In genomic region chr2:102592601-102593000, GRCh38 we compare ENCODE assay signal across 8 cellular contexts. TPM values are rescaled to one million over a fixed set of nuclear protein-coding genes. Genes with fewer than 3 reads are reported as not detected.
DNase-seq lines count a peak whose midpoint lies in the region; ATAC-seq and TF ChIP-seq lines count a peak whose summit lies in the region.

No MANE protein-coding gene starts in this region.

- H3K4me1 Mint-ChIP-seq in activated naive CD4-positive, alpha-beta T cell treated with anti-CD3 and anti-CD28 coated beads, Interleukin-2, amount 10 ng/mL, durations not matched to agents 7 days and 5 days, result no peaks in the 10 kb centered on the region
- no peaks in the 10 kb centered on the region for H3K4me1 Mint-ChIP-seq in stimulated activated naive CD8-positive, alpha-beta T cell treated with anti-CD3 and anti-CD28 coated beads, Interleukin-15, amount 100 ng/mL, for 72 hours

- no peak overlapping the region for H3K4me2 ChIP-seq in OCI-LY1 (ENCODE audit: low read length)

- H3K4me3 Mint-ChIP-seq in activated naive CD4-positive, alpha-beta T cell treated with anti-CD3 and anti-CD28 coated beads, Interleukin-2, amount 10 ng/mL, durations not matched to agents 7 days and 5 days, result no peak overlapping the region
- H3K4me3 Mint-ChIP-seq in stimulated activated naive CD8-positive, alpha-beta T cell treated with anti-CD3 and anti-CD28 coated beads, Interleukin-15, amount 100 ng/mL, for 72 hours, result no peak overlapping the region

- no peaks in the 10 kb centered on the region for H4K20me1 ChIP-seq in OCI-LY1 (ENCODE audit: insufficient read depth, low read length)

- H3F3A ChIP-seq in OCI-LY1 (ENCODE audit: insufficient read depth, low read length), result no peaks in the 10 kb centered on the region

- no peaks in the 10 kb centered on the region for H3K9me3 ChIP-seq in OCI-LY1 (ENCODE audit: low read length)

- no peaks in the 10 kb centered on the region for H3K79me2 ChIP-seq in OCI-LY1 (ENCODE audit: insufficient read depth, low read length)

- no peaks in the 10 kb centered on the region for H3K36me3 ChIP-seq in OCI-LY1 (ENCODE audit: insufficient read depth, low read length)

- H3K9ac ChIP-seq in OCI-LY1 (ENCODE audit: low read length), result no peak overlapping the region

- H3K36me3 Mint-ChIP-seq in activated naive CD4-positive, alpha-beta T cell treated with anti-CD3 and anti-CD28 coated beads, Interleukin-2, amount 10 ng/mL, durations not matched to agents 7 days and 5 days, result no peaks in the 10 kb centered on the region

- ATAC-seq in stimulated activated naive CD8-positive, alpha-beta T cell treated with anti-CD3 and anti-CD28 coated beads, Interleukin-15, amount 100 ng/mL, for 72 hours, result no peak

- CTCF ChIA-PET in activated naive CD4-positive, alpha-beta T cell treated with anti-CD3 and anti-CD28 coated beads, Interleukin-2, amount 10 ng/mL, durations not matched to agents 7 days and 5 days (lab: Charles Lee), result interaction anchor here (2.9 kb wide), 1 partner anchor 120 kb away, joined by 18 read pairs; the partner anchor contains the start of gene SLC9A4

- H3K4me1 ChIP-seq in OCI-LY1 (ENCODE audit: insufficient read depth, low read length, severe bottlenecking), result no peaks in the 10 kb centered on the region

- H3K27ac Mint-ChIP-seq in activated naive CD4-positive, alpha-beta T cell treated with anti-CD3 and anti-CD28 coated beads, Interleukin-2, amount 10 ng/mL, durations not matched to agents 7 days and 5 days, result no peak overlapping the region
- no peak overlapping the region for H3K27ac Mint-ChIP-seq in stimulated activated naive CD8-positive, alpha-beta T cell treated with anti-CD3 and anti-CD28 coated beads, Interleukin-15, amount 100 ng/mL, for 72 hours

- H3K27me3 Mint-ChIP-seq in activated naive CD4-positive, alpha-beta T cell treated with anti-CD3 and anti-CD28 coated beads, Interleukin-2, amount 10 ng/mL, durations not matched to agents 7 days and 5 days, result peaks cover 5% of the 10 kb centered on the region
- H3K27me3 Mint-ChIP-seq in stimulated activated naive CD8-positive, alpha-beta T cell treated with anti-CD3 and anti-CD28 coated beads, Interleukin-15, amount 100 ng/mL, for 72 hours, result peaks cover 18% of the 10 kb centered on the region

- no peak overlapping the region for H2AFZ ChIP-seq in OCI-LY1 (ENCODE audit: low read length)

- DNase-seq in activated naive CD4-positive, alpha-beta T cell treated with anti-CD3 and anti-CD28 coated beads, Interleukin-2, amount 10 ng/mL, durations not matched to agents 7 days and 5 days, result peak; percentile 40
- no peak for DNase-seq in activated naive CD4-positive, alpha-beta T cell treated with anti-CD3 and anti-CD28 coated beads, Interleukin-2, amount 50 U/mL, for 16 hours
- peak; percentile 2 for DNase-seq in fibroblast of villous mesenchyme (ENCODE audit: low read depth)
- DNase-seq in stimulated activated naive CD8-positive, alpha-beta T cell treated with anti-CD3 and anti-CD28 coated beads, Interleukin-15, amount 100 ng/mL, for 72 hours, result peak; percentile 14 to 17
- DNase-seq in UCSD-AML1 (lab: John Stamatoyannopoulos, UW; ENCODE audit: unreplicated experiment), result no peak
- DNase-seq in COLO668 (lab: John Stamatoyannopoulos, UW; ENCODE audit: unreplicated experiment), result no peak
- DNase-seq in hypothalamus (lab: John Stamatoyannopoulos, UW), result no peak

- no peaks in the 10 kb centered on the region for H3K9me2 ChIP-seq in OCI-LY1 (ENCODE audit: low read depth, low read length)

- no peaks in the 10 kb centered on the region for H3K27me3 ChIP-seq in OCI-LY1 (ENCODE audit: insufficient read depth, low read length)

- H3K4me3 ChIP-seq in OCI-LY1 (ENCODE audit: low read depth, low read length, poor library complexity, severe bottlenecking) (no peak overlapping the region), fibroblast of villous mesenchyme (ENCODE audit: low read depth, low read length) (no peak overlapping the region)

- no peak overlapping the region for H3K27ac ChIP-seq in OCI-LY1 (ENCODE audit: low read depth, low read length, poor library complexity, severe bottlenecking)

- H3K9me3 Mint-ChIP-seq in activated naive CD4-positive, alpha-beta T cell treated with anti-CD3 and anti-CD28 coated beads, Interleukin-2, amount 10 ng/mL, durations not matched to agents 7 days and 5 days, result no peaks in the 10 kb centered on the region
- H3K9me3 Mint-ChIP-seq in stimulated activated naive CD8-positive, alpha-beta T cell treated with anti-CD3 and anti-CD28 coated beads, Interleukin-15, amount 100 ng/mL, for 72 hours, result no peaks in the 10 kb centered on the region

- TF ChIP-seq CTCF in OCI-LY1 (IDR thresholded peaks at IDR 0.05; ENCODE audit: low read length), result peak; percentile 39; the same call in 1 of the 2 replicates
- TF ChIP-seq CTCF in fibroblast of villous mesenchyme (IDR thresholded peaks at IDR 0.05; ENCODE audit: insufficient read depth, low read depth, low read length), result peak; percentile 57

RNA-seq across cellular contexts. Expression of gene SLC9A2, which starts 26.8 kb away (rescaled TPM):
- total RNA-seq in fibroblast of villous mesenchyme, result not detected in 2 replicates

Comparison
In these comparisons a context has a peak if more than half of its experiments do, and no peak if none do; other contexts are left out.
1. DNase-seq: peak in activated naive CD4-positive, alpha-beta T cell treated with anti-CD3 and anti-CD28 coated beads, Interleukin-2, amount 10 ng/mL, durations not matched to agents 7 days and 5 days (single experiment), fibroblast of villous mesenchyme (single experiment) and stimulated activated naive CD8-positive, alpha-beta T cell treated with anti-CD3 and anti-CD28 coated beads, Interleukin-15, amount 100 ng/mL, for 72 hours (2 of 2); none in activated naive CD4-positive, alpha-beta T cell treated with anti-CD3 and anti-CD28 coated beads, Interleukin-2, amount 50 U/mL, for 16 hours (single experiment), UCSD-AML1 (single experiment), COLO668 (single experiment) and hypothalamus (0 of 51).